In the genomic region with DNA sequence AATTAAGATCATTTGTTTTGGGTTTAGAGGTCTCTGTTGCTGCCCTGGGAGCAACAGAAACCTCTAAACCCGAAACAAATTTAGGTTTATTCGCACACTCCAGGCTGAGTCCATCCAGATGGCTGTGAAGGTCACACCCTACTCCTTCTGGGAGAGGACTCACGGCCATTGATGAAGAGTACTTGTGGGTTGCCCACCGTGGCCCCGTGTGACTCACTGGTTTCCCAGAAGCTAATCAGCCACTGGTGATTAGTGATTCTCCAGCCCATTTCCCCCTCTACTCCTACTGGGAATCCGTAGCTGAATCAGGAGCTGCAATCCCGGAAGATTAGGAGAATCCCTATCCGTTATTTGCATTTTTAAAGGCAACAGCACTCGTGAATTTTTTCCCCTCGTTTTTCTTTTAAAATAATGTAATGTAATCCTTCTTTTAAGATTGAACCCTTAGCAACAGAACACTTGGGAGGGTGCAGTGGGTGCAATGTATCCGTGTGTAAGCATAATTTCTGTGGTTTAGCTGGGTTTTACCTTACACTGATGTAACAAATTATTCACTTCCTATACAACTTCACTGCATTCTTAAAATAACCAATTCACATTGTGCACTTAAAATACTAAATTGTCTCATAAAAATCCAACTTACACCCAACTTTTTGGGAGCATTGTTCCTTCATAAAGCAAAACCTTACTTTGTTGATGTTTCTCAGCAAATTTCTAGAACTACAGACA, we compare ENCODE assay signal across 1 cellular context.
TF ChIP-seq lines count a peak whose summit lies in the region.

No MANE protein-coding gene starts in this region.

TF ChIP-seq in GM23338, 12 proteins besides CTCF, POLR2A, EP300 and RAD21 (continued from another document):
- TF ChIP-seq, protein P1, sequence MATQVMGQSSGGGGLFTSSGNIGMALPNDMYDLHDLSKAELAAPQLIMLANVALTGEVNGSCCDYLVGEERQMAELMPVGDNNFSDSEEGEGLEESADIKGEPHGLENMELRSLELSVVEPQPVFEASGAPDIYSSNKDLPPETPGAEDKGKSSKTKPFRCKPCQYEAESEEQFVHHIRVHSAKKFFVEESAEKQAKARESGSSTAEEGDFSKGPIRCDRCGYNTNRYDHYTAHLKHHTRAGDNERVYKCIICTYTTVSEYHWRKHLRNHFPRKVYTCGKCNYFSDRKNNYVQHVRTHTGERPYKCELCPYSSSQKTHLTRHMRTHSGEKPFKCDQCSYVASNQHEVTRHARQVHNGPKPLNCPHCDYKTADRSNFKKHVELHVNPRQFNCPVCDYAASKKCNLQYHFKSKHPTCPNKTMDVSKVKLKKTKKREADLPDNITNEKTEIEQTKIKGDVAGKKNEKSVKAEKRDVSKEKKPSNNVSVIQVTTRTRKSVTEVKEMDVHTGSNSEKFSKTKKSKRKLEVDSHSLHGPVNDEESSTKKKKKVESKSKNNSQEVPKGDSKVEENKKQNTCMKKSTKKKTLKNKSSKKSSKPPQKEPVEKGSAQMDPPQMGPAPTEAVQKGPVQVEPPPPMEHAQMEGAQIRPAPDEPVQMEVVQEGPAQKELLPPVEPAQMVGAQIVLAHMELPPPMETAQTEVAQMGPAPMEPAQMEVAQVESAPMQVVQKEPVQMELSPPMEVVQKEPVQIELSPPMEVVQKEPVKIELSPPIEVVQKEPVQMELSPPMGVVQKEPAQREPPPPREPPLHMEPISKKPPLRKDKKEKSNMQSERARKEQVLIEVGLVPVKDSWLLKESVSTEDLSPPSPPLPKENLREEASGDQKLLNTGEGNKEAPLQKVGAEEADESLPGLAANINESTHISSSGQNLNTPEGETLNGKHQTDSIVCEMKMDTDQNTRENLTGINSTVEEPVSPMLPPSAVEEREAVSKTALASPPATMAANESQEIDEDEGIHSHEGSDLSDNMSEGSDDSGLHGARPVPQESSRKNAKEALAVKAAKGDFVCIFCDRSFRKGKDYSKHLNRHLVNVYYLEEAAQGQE (IDR thresholded peaks at IDR 0.05; ENCODE audit: unreplicated experiment), result no peak
- TF ChIP-seq POLR2AphosphoS5 (IDR thresholded peaks at IDR 0.05; ENCODE audit: low read depth), result no peak
- TF ChIP-seq, protein P2, sequence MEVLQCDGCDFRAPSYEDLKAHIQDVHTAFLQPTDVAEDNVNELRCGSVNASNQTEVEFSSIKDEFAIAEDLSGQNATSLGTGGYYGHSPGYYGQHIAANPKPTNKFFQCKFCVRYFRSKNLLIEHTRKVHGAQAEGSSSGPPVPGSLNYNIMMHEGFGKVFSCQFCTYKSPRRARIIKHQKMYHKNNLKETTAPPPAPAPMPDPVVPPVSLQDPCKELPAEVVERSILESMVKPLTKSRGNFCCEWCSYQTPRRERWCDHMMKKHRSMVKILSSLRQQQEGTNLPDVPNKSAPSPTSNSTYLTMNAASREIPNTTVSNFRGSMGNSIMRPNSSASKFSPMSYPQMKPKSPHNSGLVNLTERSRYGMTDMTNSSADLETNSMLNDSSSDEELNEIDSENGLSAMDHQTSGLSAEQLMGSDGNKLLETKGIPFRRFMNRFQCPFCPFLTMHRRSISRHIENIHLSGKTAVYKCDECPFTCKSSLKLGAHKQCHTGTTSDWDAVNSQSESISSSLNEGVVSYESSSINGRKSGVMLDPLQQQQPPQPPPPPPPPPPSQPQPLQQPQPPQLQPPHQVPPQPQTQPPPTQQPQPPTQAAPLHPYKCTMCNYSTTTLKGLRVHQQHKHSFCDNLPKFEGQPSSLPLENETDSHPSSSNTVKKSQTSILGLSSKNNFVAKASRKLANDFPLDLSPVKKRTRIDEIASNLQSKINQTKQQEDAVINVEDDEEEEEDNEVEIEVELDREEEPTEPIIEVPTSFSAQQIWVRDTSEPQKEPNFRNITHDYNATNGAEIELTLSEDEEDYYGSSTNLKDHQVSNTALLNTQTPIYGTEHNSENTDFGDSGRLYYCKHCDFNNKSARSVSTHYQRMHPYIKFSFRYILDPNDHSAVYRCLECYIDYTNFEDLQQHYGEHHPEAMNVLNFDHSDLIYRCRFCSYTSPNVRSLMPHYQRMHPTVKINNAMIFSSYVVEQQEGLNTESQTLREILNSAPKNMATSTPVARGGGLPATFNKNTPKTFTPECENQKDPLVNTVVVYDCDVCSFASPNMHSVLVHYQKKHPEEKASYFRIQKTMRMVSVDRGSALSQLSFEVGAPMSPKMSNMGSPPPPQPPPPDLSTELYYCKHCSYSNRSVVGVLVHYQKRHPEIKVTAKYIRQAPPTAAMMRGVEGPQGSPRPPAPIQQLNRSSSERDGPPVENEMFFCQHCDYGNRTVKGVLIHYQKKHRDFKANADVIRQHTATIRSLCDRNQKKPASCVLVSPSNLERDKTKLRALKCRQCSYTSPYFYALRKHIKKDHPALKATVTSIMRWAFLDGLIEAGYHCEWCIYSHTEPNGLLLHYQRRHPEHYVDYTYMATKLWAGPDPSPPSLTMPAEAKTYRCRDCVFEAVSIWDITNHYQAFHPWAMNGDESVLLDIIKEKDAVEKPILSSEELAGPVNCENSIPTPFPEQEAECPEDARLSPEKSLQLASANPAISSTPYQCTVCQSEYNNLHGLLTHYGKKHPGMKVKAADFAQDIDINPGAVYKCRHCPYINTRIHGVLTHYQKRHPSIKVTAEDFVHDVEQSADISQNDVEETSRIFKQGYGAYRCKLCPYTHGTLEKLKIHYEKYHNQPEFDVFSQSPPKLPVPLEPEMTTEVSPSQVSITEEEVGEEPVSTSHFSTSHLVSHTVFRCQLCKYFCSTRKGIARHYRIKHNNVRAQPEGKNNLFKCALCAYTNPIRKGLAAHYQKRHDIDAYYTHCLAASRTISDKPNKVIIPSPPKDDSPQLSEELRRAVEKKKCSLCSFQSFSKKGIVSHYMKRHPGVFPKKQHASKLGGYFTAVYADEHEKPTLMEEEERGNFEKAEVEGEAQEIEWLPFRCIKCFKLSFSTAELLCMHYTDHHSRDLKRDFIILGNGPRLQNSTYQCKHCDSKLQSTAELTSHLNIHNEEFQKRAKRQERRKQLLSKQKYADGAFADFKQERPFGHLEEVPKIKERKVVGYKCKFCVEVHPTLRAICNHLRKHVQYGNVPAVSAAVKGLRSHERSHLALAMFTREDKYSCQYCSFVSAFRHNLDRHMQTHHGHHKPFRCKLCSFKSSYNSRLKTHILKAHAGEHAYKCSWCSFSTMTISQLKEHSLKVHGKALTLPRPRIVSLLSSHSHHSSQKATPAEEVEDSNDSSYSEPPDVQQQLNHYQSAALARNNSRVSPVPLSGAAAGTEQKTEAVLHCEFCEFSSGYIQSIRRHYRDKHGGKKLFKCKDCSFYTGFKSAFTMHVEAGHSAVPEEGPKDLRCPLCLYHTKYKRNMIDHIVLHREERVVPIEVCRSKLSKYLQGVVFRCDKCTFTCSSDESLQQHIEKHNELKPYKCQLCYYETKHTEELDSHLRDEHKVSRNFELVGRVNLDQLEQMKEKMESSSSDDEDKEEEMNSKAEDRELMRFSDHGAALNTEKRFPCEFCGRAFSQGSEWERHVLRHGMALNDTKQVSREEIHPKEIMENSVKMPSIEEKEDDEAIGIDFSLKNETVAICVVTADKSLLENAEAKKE (CRISPR knock-in tag; IDR thresholded peaks at IDR 0.05), result no peak
